In the genomic region with DNA sequence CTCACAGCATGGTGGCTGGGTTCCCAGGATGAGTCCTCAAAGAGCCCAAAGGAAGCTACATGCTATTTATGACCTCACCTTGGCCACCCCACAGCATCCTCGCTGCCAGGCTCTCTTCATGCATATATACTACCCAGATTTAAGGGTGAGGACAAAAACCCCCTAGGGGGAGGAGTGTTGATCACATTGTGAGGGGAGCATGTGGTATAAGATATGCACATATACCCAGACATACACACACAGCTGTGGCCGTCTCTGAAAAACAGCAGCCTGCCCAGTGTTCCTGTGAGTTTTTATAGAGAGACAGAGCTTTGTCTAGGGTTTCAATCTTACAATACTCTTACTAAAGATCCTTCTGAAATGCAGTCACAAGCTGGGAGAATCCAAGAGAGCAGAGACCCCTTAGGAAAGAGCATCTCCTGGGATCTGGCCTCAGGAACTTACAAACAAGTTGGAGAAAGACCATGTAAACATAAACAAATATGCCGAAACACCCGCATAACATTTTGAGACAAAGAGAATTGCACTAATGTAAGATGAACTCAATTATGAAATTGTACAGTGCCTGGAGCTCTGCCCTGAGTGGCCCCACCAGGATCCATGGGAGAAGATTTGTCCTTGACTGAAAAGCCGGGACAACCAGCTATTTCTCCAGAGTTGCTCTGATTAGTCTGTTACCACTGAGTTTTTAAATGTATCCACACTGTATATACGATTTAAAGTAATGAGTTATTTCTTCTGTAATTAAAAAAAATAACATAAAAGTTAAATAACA, we compare ENCODE assay signal across 17 cellular contexts.
A peak's percentile ranks its signal among the peaks of the same experiment; 100 is the strongest.
DNase-seq lines count a peak whose midpoint lies in the region; ATAC-seq and TF ChIP-seq lines count a peak whose summit lies in the region.
"Had no signal": no experiment of that assay in that cellular context is flagged by ENCODE, and none has a peak within 500 bp of the region (broad histone marks: within the 10 kb centered on the region; RNA-seq: fewer than 3 reads in every experiment).

No MANE protein-coding gene starts in this region.

- H3K36me3 Mint-ChIP-seq in brain: no peaks in the 10 kb centered on the region
- H3K36me3 Mint-ChIP-seq in nephron progenitor cell (ENCODE audit: low read depth): no peaks in the 10 kb centered on the region
- no peaks in the 10 kb centered on the region for H3K36me3 Mint-ChIP-seq in activated CD8-positive, alpha-beta memory T cell treated with anti-CD3 and anti-CD28 coated beads, Interleukin-2, amount 10 ng/mL, durations not matched to agents 7 days and 5 days
- H3K36me3 Mint-ChIP-seq: CD4-positive, alpha-beta memory T cell had no signal

- peaks cover 12% of the 10 kb centered on the region for H3K27me3 Mint-ChIP-seq in brain
- H3K27me3 Mint-ChIP-seq in nephron progenitor cell (ENCODE audit: low read depth, poor library complexity): peaks cover 11% of the 10 kb centered on the region
- H3K27me3 Mint-ChIP-seq in activated CD8-positive, alpha-beta memory T cell treated with anti-CD3 and anti-CD28 coated beads, Interleukin-2, amount 10 ng/mL, durations not matched to agents 7 days and 5 days: peaks cover 2% of the 10 kb centered on the region
- H3K27me3 Mint-ChIP-seq: CD4-positive, alpha-beta memory T cell had no signal

- H3K4me3 Mint-ChIP-seq in brain: no peak overlapping the region
- no peak overlapping the region for H3K4me3 Mint-ChIP-seq in nephron progenitor cell
- H3K4me3 Mint-ChIP-seq in activated CD8-positive, alpha-beta memory T cell treated with anti-CD3 and anti-CD28 coated beads, Interleukin-2, amount 10 ng/mL, durations not matched to agents 7 days and 5 days: no peak overlapping the region
- H3K4me3 Mint-ChIP-seq: CD4-positive, alpha-beta memory T cell had no signal

- no peak overlapping the region for H3K27ac ChIP-seq in HEK293 (ENCODE audit: extremely low read depth, low read depth, low read length)
- H3K27ac ChIP-seq: SK-N-MC had no signal

- DNase-seq in nephron progenitor cell: no peak
- DNase-seq in activated CD8-positive, alpha-beta memory T cell treated with anti-CD3 and anti-CD28 coated beads, Interleukin-2, amount 10 ng/mL, durations not matched to agents 7 days and 5 days: no peak
- DNase-seq: CD4-positive, alpha-beta memory T cell; MG63; NCI-H2081 treated with DMSO at 0.1 percent for 48 hours; NCI-H446; NCI-H526; PC-3; Right ventricle myocardium superior had no signal

- H3K4me1 Mint-ChIP-seq in brain (peaks cover 73% of the 10 kb centered on the region), nephron progenitor cell (peaks cover 51% of the 10 kb centered on the region)
- H3K4me1 Mint-ChIP-seq in activated CD8-positive, alpha-beta memory T cell treated with anti-CD3 and anti-CD28 coated beads, Interleukin-2, amount 10 ng/mL, durations not matched to agents 7 days and 5 days: peaks cover 20% of the 10 kb centered on the region

- H3K27ac Mint-ChIP-seq in brain (peak overlapping the region; percentile 10 to 91 (median 87)), nephron progenitor cell (peak overlapping the region; percentile 20)
- H3K27ac Mint-ChIP-seq in activated CD8-positive, alpha-beta memory T cell treated with anti-CD3 and anti-CD28 coated beads, Interleukin-2, amount 10 ng/mL, durations not matched to agents 7 days and 5 days: no peak overlapping the region

- no peak overlapping the region for H3K4me3 ChIP-seq in HEK293 (ENCODE audit: low read depth, low read length)
- H3K4me3 ChIP-seq: K562, MG63, SK-N-MC had no signal

- TF ChIP-seq CTCF in HEK293 (tag by site-specific recombination; IDR thresholded peaks at IDR 0.05): no peak
- TF ChIP-seq CTCF in brain (conservative IDR thresholded peaks at IDR 0.05): no peak
- no peak for TF ChIP-seq CTCF in nephron progenitor cell (IDR thresholded peaks at IDR 0.05)

- POLR2A ChIA-PET in HEK293 (lab: Yijun Ruan, JAX): interaction anchor here (0.6 to 3.4 kb wide), 4 partner anchors 113 to 933 kb away, joined by 4 to 14 read pairs (median 4); a partner anchor contains a TSS

- H3K9me3 Mint-ChIP-seq in brain (peaks cover 0 to 8% (median 4%) of the 10 kb centered on the region in 5 experiments), nephron progenitor cell (peaks cover 3% of the 10 kb centered on the region)
- no peaks in the 10 kb centered on the region for H3K9me3 Mint-ChIP-seq in activated CD8-positive, alpha-beta memory T cell treated with anti-CD3 and anti-CD28 coated beads, Interleukin-2, amount 10 ng/mL, durations not matched to agents 7 days and 5 days (ENCODE audit: low read depth)

- no peak for ATAC-seq in GM21526 (IDR thresholded peaks at IDR 0.05; ENCODE audit: low FRiP score, unreplicated experiment)
- ATAC-seq in HG02884 (IDR thresholded peaks at IDR 0.05; ENCODE audit: unreplicated experiment): no peak
- ATAC-seq in HG03025 (IDR thresholded peaks at IDR 0.05; ENCODE audit: low FRiP score, unreplicated experiment): no peak
- ATAC-seq in activated CD8-positive, alpha-beta memory T cell treated with anti-CD3 and anti-CD28 coated beads, Interleukin-2, amount 10 ng/mL, durations not matched to agents 7 days and 5 days: no peak
- ATAC-seq: HepG2, K562, PC-3 had no signal

- H3K9me3 ChIP-seq in HEK293 (ENCODE audit: control insufficient read depth, insufficient read depth, low read depth, low read length): no peaks in the 10 kb centered on the region
- H3K9me3 ChIP-seq: MG63 had no signal

- H3K4me1 ChIP-seq in HEK293 (ENCODE audit: control insufficient read depth, insufficient read depth, low read length): no peaks in the 10 kb centered on the region; the same call in 1 of the 2 replicates

- H3K36me3 ChIP-seq in HEK293 (ENCODE audit: control insufficient read depth in 2 of 2, insufficient read depth in 1 of 2, low read length in 2 of 2): no peaks in the 10 kb centered on the region
- H3K36me3 ChIP-seq: MG63 had no signal

- CTCF ChIA-PET in HEK293 (lab: Yijun Ruan, JAX): interaction anchor here (0.7 to 2.0 kb wide), 8 partner anchors 8 to 355 kb away, joined by 3 to 7 read pairs (median 4); no protein-coding TSS in a partner anchor
- CTCF ChIA-PET in activated CD8-positive, alpha-beta memory T cell treated with anti-CD3 and anti-CD28 coated beads, Interleukin-2, amount 10 ng/mL, durations not matched to agents 7 days and 5 days (lab: Charles Lee): interaction anchor here (1.2 kb wide), 1 partner anchor 149 kb away, joined by 4 read pairs; no protein-coding TSS in a partner anchor

TF ChIP-seq in HEK293, 187 proteins besides CTCF, POLR2A, EP300 and RAD21:
- TF ChIP-seq ZNF626 (tag by site-specific recombination; IDR thresholded peaks at IDR 0.05) (no peak), ZIC2 (tag by site-specific recombination; IDR thresholded peaks at IDR 0.05) (peak; percentile 49)
